23 cellular contexts compared by ENCODE assay signal in the genomic region with DNA sequence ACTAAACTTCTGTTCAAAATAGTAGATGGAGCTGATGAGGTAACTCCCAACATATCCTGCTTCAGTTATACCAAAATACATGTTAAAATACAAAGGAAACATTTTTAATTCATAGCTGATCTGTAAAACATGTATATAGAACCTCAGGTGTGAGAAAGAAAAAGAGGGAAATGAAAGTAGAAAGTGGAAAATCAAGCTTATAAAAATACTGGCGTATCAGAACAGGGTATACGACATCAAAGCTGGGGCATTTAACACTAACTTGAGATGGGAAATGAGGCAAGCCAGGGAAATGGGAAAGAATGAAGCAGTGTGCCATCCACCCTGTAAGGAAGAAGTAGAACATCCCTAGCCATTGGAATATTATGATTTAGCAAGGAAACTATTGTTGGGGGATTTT.
"Had no signal": no experiment of that assay in that cellular context is flagged by ENCODE, and none has a peak within 500 bp of the region (broad histone marks: within the 10 kb centered on the region; RNA-seq: fewer than 3 reads in every experiment).

No MANE protein-coding gene starts in this region.

- H3K4me2 ChIP-seq: neural progenitor cell had no signal

- FAIRE-seq: small intestine, TTC549 had no signal

- H3K4me3 ChIP-seq: lower lobe of right lung, neural progenitor cell, thoracic aorta, vagina had no signal

- H3K4me1 ChIP-seq: foreskin keratinocyte, lower lobe of right lung, neural progenitor cell, vagina had no signal

- ATAC-seq: foreskin keratinocyte; left lobe of liver; lower lobe of right lung; naive thymus-derived CD8-positive, alpha-beta T cell; sciatic nerve; stimulated activated effector memory CD8-positive, alpha-beta T cell treated with anti-CD3 and anti-CD28 coated beads, Interleukin-12 subunit alpha, Interleukin-12 subunit beta, amount 100 ng/mL, for 72 hours had no signal

- H2AFZ ChIP-seq: neural progenitor cell had no signal

- H3K27me3 Mint-ChIP-seq: activated CD4-positive, alpha-beta memory T cell treated with anti-CD3 and anti-CD28 coated beads for 36 hours; activated naive CD4-positive, alpha-beta T cell treated with anti-CD3 and anti-CD28 coated beads, Interleukin-2, amount 50 U/mL, for 24 hours; naive thymus-derived CD8-positive, alpha-beta T cell; type B pancreatic cell had no signal

- H3K27ac ChIP-seq: foreskin keratinocyte, lower lobe of right lung, neural progenitor cell, thoracic aorta, vagina had no signal

- H3K9me3 Mint-ChIP-seq: activated CD4-positive, alpha-beta memory T cell treated with anti-CD3 and anti-CD28 coated beads for 36 hours; activated naive CD4-positive, alpha-beta T cell treated with anti-CD3 and anti-CD28 coated beads, Interleukin-2, amount 50 U/mL, for 24 hours; naive thymus-derived CD8-positive, alpha-beta T cell; neural progenitor cell; type B pancreatic cell had no signal

- H3K9me3 ChIP-seq: lower lobe of right lung, thoracic aorta, vagina had no signal

- H3K36me3 Mint-ChIP-seq: activated CD4-positive, alpha-beta memory T cell treated with anti-CD3 and anti-CD28 coated beads for 36 hours; activated naive CD4-positive, alpha-beta T cell treated with anti-CD3 and anti-CD28 coated beads, Interleukin-2, amount 50 U/mL, for 24 hours; brain; naive thymus-derived CD8-positive, alpha-beta T cell; neural progenitor cell; stimulated activated effector memory CD8-positive, alpha-beta T cell treated with anti-CD3 and anti-CD28 coated beads, Interleukin-12 subunit alpha, Interleukin-12 subunit beta, amount 100 ng/mL, for 72 hours; type B pancreatic cell had no signal

- H3K36me3 ChIP-seq: lower lobe of right lung, neural progenitor cell, thoracic aorta, vagina had no signal

- DNase-seq: activated CD4-positive, alpha-beta memory T cell treated with anti-CD3 and anti-CD28 coated beads for 36 hours; activated CD4-positive, alpha-beta T cell treated with anti-CD3 and anti-CD28 coated beads for 4 hours; activated effector memory CD4-positive, alpha-beta T cell treated with anti-CD3 and anti-CD28 coated beads, Interleukin-2, amount 50 U/mL, for 16 hours; anterior cingulate cortex; dermis blood vessel endothelial cell; effector CD8-positive, alpha-beta T cell; erythroblast; foreskin keratinocyte; immature natural killer cell; lower lobe of right lung; naive thymus-derived CD8-positive, alpha-beta T cell; small intestine; stimulated activated CD4-positive, alpha-beta T cell treated with anti-CD3 and anti-CD28 coated beads, Interleukin-2, amount 100 ng/mL, for 24 hours had no signal

- H3K27me3 ChIP-seq: foreskin keratinocyte, neural progenitor cell, vagina had no signal

- H3K27ac Mint-ChIP-seq: activated CD4-positive, alpha-beta memory T cell treated with anti-CD3 and anti-CD28 coated beads for 36 hours; activated naive CD4-positive, alpha-beta T cell treated with anti-CD3 and anti-CD28 coated beads, Interleukin-2, amount 50 U/mL, for 24 hours; brain; neural progenitor cell; stimulated activated effector memory CD8-positive, alpha-beta T cell treated with anti-CD3 and anti-CD28 coated beads, Interleukin-12 subunit alpha, Interleukin-12 subunit beta, amount 100 ng/mL, for 72 hours; type B pancreatic cell had no signal

- H3K4me1 Mint-ChIP-seq: brain; neural progenitor cell; stimulated activated effector memory CD8-positive, alpha-beta T cell treated with anti-CD3 and anti-CD28 coated beads, Interleukin-12 subunit alpha, Interleukin-12 subunit beta, amount 100 ng/mL, for 72 hours had no signal

- H3K4me3 Mint-ChIP-seq: activated CD4-positive, alpha-beta memory T cell treated with anti-CD3 and anti-CD28 coated beads for 36 hours; activated naive CD4-positive, alpha-beta T cell treated with anti-CD3 and anti-CD28 coated beads, Interleukin-2, amount 50 U/mL, for 24 hours; brain; neural progenitor cell; stimulated activated effector memory CD8-positive, alpha-beta T cell treated with anti-CD3 and anti-CD28 coated beads, Interleukin-12 subunit alpha, Interleukin-12 subunit beta, amount 100 ng/mL, for 72 hours; type B pancreatic cell had no signal

- H3K9ac ChIP-seq: neural progenitor cell had no signal
